Comparison of ENCODE assay signal across 9 cellular contexts in genomic region chr5:115377468-115378217, GRCh38.
DNase-seq lines count a peak whose midpoint lies in the region; ATAC-seq and TF ChIP-seq lines count a peak whose summit lies in the region.
"Had no signal": no experiment of that assay in that cellular context is flagged by ENCODE, and none has a peak within 500 bp of the region (broad histone marks: within the 10 kb centered on the region; RNA-seq: fewer than 3 reads in every experiment).

No MANE protein-coding gene starts in this region.

- no peaks in the 10 kb centered on the region for H3K27me3 ChIP-seq in body of pancreas

- intact Hi-C loops in body of pancreas (cut with DNase I) (no loop called here), posterior cingulate gyrus (cut with DNase I) (loop anchor here (10.0 kb wide), 1 partner anchor 207 kb away; no protein-coding TSS in a partner anchor)

- peak; percentile 66 for TF ChIP-seq CTCF in chondrocyte (IDR thresholded peaks at IDR 0.05)
- no peak for TF ChIP-seq CTCF in nephron (IDR thresholded peaks at IDR 0.05; ENCODE audit: unreplicated experiment in 3 of 3)
- peak in 1 of 7 experiments; percentile 23 for TF ChIP-seq CTCF in body of pancreas (IDR thresholded peaks at IDR 0.05)

- H3K27ac Mint-ChIP-seq in chondrocyte (ENCODE audit: unreplicated experiment) = peak overlapping the region; percentile 20
- peak overlapping the region in 2 of 3 experiments; percentile 20 to 35 for H3K27ac Mint-ChIP-seq in nephron
- H3K27ac Mint-ChIP-seq: stimulated activated naive CD8-positive, alpha-beta T cell treated with anti-CD3 and anti-CD28 coated beads, Interleukin-15, Interleukin-2, amounts not matched to agents 100 ng/mL and 50 ng/mL, for 24 hours had no signal

- H3K36me3 ChIP-seq in body of pancreas (replicated peaks in 1 of 2; ENCODE audit: insufficient read depth in 1 of 2, low read depth in 2 of 2) = no peaks in the 10 kb centered on the region

- peak; percentile 71 for DNase-seq in AG20443 (ENCODE audit: low spot score)
- DNase-seq in chondrocyte (ENCODE audit: low spot score) = no peak
- no peak for DNase-seq in stimulated activated CD4-positive, alpha-beta T cell treated with anti-CD3 and anti-CD28 coated beads, Interleukin-2, amount 100 ng/mL, for 48 hours
- no peak for DNase-seq in body of pancreas
- DNase-seq in posterior cingulate gyrus = no peak

- 79 to 86% methylated on average over 4 of the region's 4 CpGs for WGBS in body of pancreas, 2 donors

- no peaks in the 10 kb centered on the region for H3K9me3 ChIP-seq in body of pancreas

- H3K4me1 Mint-ChIP-seq in chondrocyte (ENCODE audit: low read depth) (peaks cover 11% of the 10 kb centered on the region), nephron (peaks cover 29% of the 10 kb centered on the region)

- ATAC-seq in GM19328 (IDR thresholded peaks at IDR 0.05; ENCODE audit: unreplicated experiment) = peak; percentile 44
- ATAC-seq in HG03442 (IDR thresholded peaks at IDR 0.05; ENCODE audit: unreplicated experiment) = peak; percentile 74
- ATAC-seq in body of pancreas = no peak

- H3K36me3 Mint-ChIP-seq in chondrocyte (ENCODE audit: low read depth) (no peaks in the 10 kb centered on the region), nephron (ENCODE audit: low read depth) (no peaks in the 10 kb centered on the region)

- peaks cover 2% of the 10 kb centered on the region for H3K27me3 Mint-ChIP-seq in chondrocyte (ENCODE audit: low read depth)
- H3K27me3 Mint-ChIP-seq in nephron (ENCODE audit: low read depth) = peaks cover 5% of the 10 kb centered on the region
- H3K27me3 Mint-ChIP-seq: stimulated activated naive CD8-positive, alpha-beta T cell treated with anti-CD3 and anti-CD28 coated beads, Interleukin-15, Interleukin-2, amounts not matched to agents 100 ng/mL and 50 ng/mL, for 24 hours had no signal

- no peak overlapping the region for H3K4me3 ChIP-seq in body of pancreas

- peaks cover 20% of the 10 kb centered on the region for H3K4me1 ChIP-seq in body of pancreas

- no peak for TF ChIP-seq POLR2A in body of pancreas (IDR thresholded peaks at IDR 0.05)

- H3K9me3 Mint-ChIP-seq in chondrocyte (ENCODE audit: low read depth) = no peaks in the 10 kb centered on the region
- no peaks in the 10 kb centered on the region for H3K9me3 Mint-ChIP-seq in nephron
- H3K9me3 Mint-ChIP-seq: stimulated activated naive CD8-positive, alpha-beta T cell treated with anti-CD3 and anti-CD28 coated beads, Interleukin-15, Interleukin-2, amounts not matched to agents 100 ng/mL and 50 ng/mL, for 24 hours had no signal

- no peak overlapping the region for H3K27ac ChIP-seq in body of pancreas

- H3K4me3 Mint-ChIP-seq in chondrocyte (ENCODE audit: unreplicated experiment) (no peak overlapping the region), nephron (no peak overlapping the region)
- H3K4me3 Mint-ChIP-seq: stimulated activated naive CD8-positive, alpha-beta T cell treated with anti-CD3 and anti-CD28 coated beads, Interleukin-15, Interleukin-2, amounts not matched to agents 100 ng/mL and 50 ng/mL, for 24 hours had no signal
